In genomic region chr5:100889896-100890295, GRCh38 we compare ENCODE assay signal across 12 cellular contexts. TPM values are rescaled to one million over a fixed set of nuclear protein-coding genes. Genes with fewer than 3 reads are reported as not detected.
DNase-seq lines count a peak whose midpoint lies in the region; ATAC-seq and TF ChIP-seq lines count a peak whose summit lies in the region.
"Had no signal": no experiment of that assay in that cellular context is flagged by ENCODE, and none has a peak within 500 bp of the region (broad histone marks: within the 10 kb centered on the region; RNA-seq: fewer than 3 reads in every experiment).

No MANE protein-coding gene starts in this region.

- DNase-seq in CD8-positive, alpha-beta T cell, result no peak
- no peak for DNase-seq in natural killer cell treated with Interleukin-12 subunit alpha and Interleukin-12 subunit beta and Interleukin-15 and Interleukin-18, amount 100 ng/mL, for 72 hours (ENCODE audit: low spot score)
- no peak for DNase-seq in T-helper 9 cell
- DNase-seq in NOMO-1 treated with DMSO at 0.1 percent for 48 hours (lab: John Stamatoyannopoulos, UW; ENCODE audit: unreplicated experiment), result no peak
- DNase-seq: activated CD4-positive, CD25-positive, alpha-beta regulatory T cell treated with anti-CD3 and anti-CD28 coated beads, Interleukin-2, amount 50 U/mL, for 72 hours; NCI-H774; ovary had no signal

- no peak overlapping the region for H3K27ac ChIP-seq in CD8-positive, alpha-beta T cell (ENCODE audit: low read depth, low read length)
- H3K27ac ChIP-seq in KMS-11, result peak overlapping the region; percentile 82
- H3K27ac ChIP-seq: ovary had no signal

- H3K36me3 ChIP-seq in CD8-positive, alpha-beta T cell (ENCODE audit: insufficient read depth, low read length), result no peaks in the 10 kb centered on the region
- no peaks in the 10 kb centered on the region; the same call in 1 of the 2 replicates for H3K36me3 ChIP-seq in KMS-11 (ENCODE audit: insufficient read depth)
- H3K36me3 ChIP-seq: ovary had no signal

- no peaks in the 10 kb centered on the region for H3K9me3 ChIP-seq in CD8-positive, alpha-beta T cell (ENCODE audit: low read length)
- H3K9me3 ChIP-seq: ovary had no signal

- CTCF ChIA-PET in CD8-positive, alpha-beta T cell (lab: Charles Lee), result no interaction called here

- no peak overlapping the region for H3K4me3 ChIP-seq in CD8-positive, alpha-beta T cell (ENCODE audit: low read depth, low read length)
- H3K4me3 ChIP-seq in KMS-11 (IDR thresholded peaks at IDR 0.05; ENCODE audit: insufficient read depth, low read depth, low read length), result no peak overlapping the region
- H3K4me3 ChIP-seq: ovary had no signal

- H2AFZ ChIP-seq in KMS-11 (ENCODE audit: low read depth), result peak overlapping the region; percentile 35; the same call in 1 of the 2 replicates

- H3K36me3 Mint-ChIP-seq in CD8-positive, alpha-beta T cell, result peaks cover 28% of the 10 kb centered on the region
- H3K36me3 Mint-ChIP-seq in brain, result peaks cover 27% of the 10 kb centered on the region
- H3K36me3 Mint-ChIP-seq in natural killer cell treated with Interleukin-12 subunit alpha and Interleukin-12 subunit beta and Interleukin-15 and Interleukin-18, amount 100 ng/mL, for 72 hours, result peaks cover 41% of the 10 kb centered on the region

- no peak for TF ChIP-seq CTCF in CD8-positive, alpha-beta T cell (IDR thresholded peaks at IDR 0.05)
- TF ChIP-seq CTCF in KMS-11 (conservative IDR thresholded peaks at IDR 0.05; ENCODE audit: low read depth, low read length) (no peak), brain (conservative IDR thresholded peaks at IDR 0.05) (no peak)

- H3K4me2 ChIP-seq in KMS-11, result peak overlapping the region; percentile 97

- H3K4me1 ChIP-seq in CD8-positive, alpha-beta T cell (ENCODE audit: insufficient read depth, low read length), result peaks cover 35% of the 10 kb centered on the region
- H3K4me1 ChIP-seq in KMS-11 (ENCODE audit: low read depth, poor library complexity, severe bottlenecking), result peaks cover 74% of the 10 kb centered on the region

- no peaks in the 10 kb centered on the region for H3K27me3 ChIP-seq in CD8-positive, alpha-beta T cell (ENCODE audit: insufficient read depth, low read length)
- no peaks in the 10 kb centered on the region for H3K27me3 ChIP-seq in KMS-11 (ENCODE audit: insufficient read depth, low read depth)
- H3K27me3 ChIP-seq: ovary had no signal

- ATAC-seq in CD8-positive, alpha-beta T cell, result no peak
- no peak for ATAC-seq in natural killer cell treated with Interleukin-12 subunit alpha and Interleukin-12 subunit beta and Interleukin-15 and Interleukin-18, amount 100 ng/mL, for 72 hours
- ATAC-seq in GM19035 (IDR thresholded peaks at IDR 0.05; ENCODE audit: unreplicated experiment) (no peak), HG03135 (IDR thresholded peaks at IDR 0.05; ENCODE audit: unreplicated experiment) (no peak)

- POLR2A ChIA-PET in CD8-positive, alpha-beta T cell (lab: Charles Lee), result interaction anchor here (8.1 kb wide), 1 partner anchor 13 kb away, joined by 71 read pairs; the partner anchor contains the start of gene ST8SIA4

- intact Hi-C loops in CD8-positive, alpha-beta T cell (cut with DNase I, micrococcal nuclease), result loop anchor here in 1 of 2 experiments (2.0 kb wide), 2 partner anchors 13 to 45 kb away; no protein-coding TSS in a partner anchor

- peaks cover 35% of the 10 kb centered on the region for H3K79me2 ChIP-seq in KMS-11 (ENCODE audit: insufficient read depth, low read depth)

- peak overlapping the region; percentile 58 for H3K9ac ChIP-seq in KMS-11

- peak overlapping the region; percentile 76 for H3K4me3 Mint-ChIP-seq in CD8-positive, alpha-beta T cell
- peak overlapping the region in 3 of 5 experiments; percentile 42 to 69 (median 46) for H3K4me3 Mint-ChIP-seq in brain
- H3K4me3 Mint-ChIP-seq in natural killer cell treated with Interleukin-12 subunit alpha and Interleukin-12 subunit beta and Interleukin-15 and Interleukin-18, amount 100 ng/mL, for 72 hours, result peak overlapping the region; percentile 71

- H3K27me3 Mint-ChIP-seq in CD8-positive, alpha-beta T cell (ENCODE audit: low read depth), result no peaks in the 10 kb centered on the region
- H3K27me3 Mint-ChIP-seq in brain, result no peaks in the 10 kb centered on the region
- no peaks in the 10 kb centered on the region for H3K27me3 Mint-ChIP-seq in natural killer cell treated with Interleukin-12 subunit alpha and Interleukin-12 subunit beta and Interleukin-15 and Interleukin-18, amount 100 ng/mL, for 72 hours

- peak overlapping the region; percentile 84 for H3K27ac Mint-ChIP-seq in CD8-positive, alpha-beta T cell
- no peak overlapping the region for H3K27ac Mint-ChIP-seq in brain
- peak overlapping the region; percentile 99 for H3K27ac Mint-ChIP-seq in natural killer cell treated with Interleukin-12 subunit alpha and Interleukin-12 subunit beta and Interleukin-15 and Interleukin-18, amount 100 ng/mL, for 72 hours

- no peaks in the 10 kb centered on the region for H3K9me3 Mint-ChIP-seq in CD8-positive, alpha-beta T cell
- H3K9me3 Mint-ChIP-seq in brain, result no peaks in the 10 kb centered on the region
- H3K9me3 Mint-ChIP-seq in natural killer cell treated with Interleukin-12 subunit alpha and Interleukin-12 subunit beta and Interleukin-15 and Interleukin-18, amount 100 ng/mL, for 72 hours, result peaks cover 4% of the 10 kb centered on the region

- peaks cover 68% of the 10 kb centered on the region for H3K4me1 Mint-ChIP-seq in CD8-positive, alpha-beta T cell (ENCODE audit: low read depth)
- peaks cover 23% of the 10 kb centered on the region for H3K4me1 Mint-ChIP-seq in brain
- peaks cover 37 to 77% of the 10 kb centered on the region in 2 donors for H3K4me1 Mint-ChIP-seq in natural killer cell treated with Interleukin-12 subunit alpha and Interleukin-12 subunit beta and Interleukin-15 and Interleukin-18, amount 100 ng/mL, for 72 hours (ENCODE audit: low read depth in 2 of 2)

- no peaks in the 10 kb centered on the region for H4K20me1 ChIP-seq in KMS-11 (ENCODE audit: insufficient read depth)

RNA-seq across cellular contexts. Expression of gene ST8SIA4, which starts 13.2 kb away (rescaled TPM):
- total RNA-seq in CD8-positive, alpha-beta T cell, result 10 to 100 TPM; 15.6 to 16.4 TPM
- 3.1 TPM for polyA plus RNA-seq in brain (ENCODE audit: insufficient read depth, low read depth, low replicate concordance)
- total RNA-seq in natural killer cell treated with Interleukin-12 subunit alpha and Interleukin-12 subunit beta and Interleukin-15 and Interleukin-18, amount 100 ng/mL, for 72 hours, result 100 to 1,000 TPM; 127 to 148 TPM
- total RNA-seq: G401 had no signal

Comparison
In these comparisons a context has a peak if more than half of its experiments do, and no peak if none do; other contexts are left out.
1. H3K27ac Mint-ChIP-seq: peak in CD8-positive, alpha-beta T cell (single experiment) and natural killer cell treated with Interleukin-12 subunit alpha and Interleukin-12 subunit beta and Interleukin-15 and Interleukin-18, amount 100 ng/mL, for 72 hours (2 of 2); none in brain (0 of 5).
2. RNA of gene ST8SIA4, which starts 13.2 kb away (total RNA-seq): 127 to 148 TPM in natural killer cell treated with Interleukin-12 subunit alpha and Interleukin-12 subunit beta and Interleukin-15 and Interleukin-18, amount 100 ng/mL, for 72 hours; 15.6 to 16.4 TPM in CD8-positive, alpha-beta T cell; every median in the first group is over 4 times any median in the second.
3. Peak in every context shown above with its lines, with median percentiles within 50 percentile points of each other: H3K4me3 Mint-ChIP-seq.